Comparison of ENCODE assay signal across 15 cellular contexts in the genomic region with DNA sequence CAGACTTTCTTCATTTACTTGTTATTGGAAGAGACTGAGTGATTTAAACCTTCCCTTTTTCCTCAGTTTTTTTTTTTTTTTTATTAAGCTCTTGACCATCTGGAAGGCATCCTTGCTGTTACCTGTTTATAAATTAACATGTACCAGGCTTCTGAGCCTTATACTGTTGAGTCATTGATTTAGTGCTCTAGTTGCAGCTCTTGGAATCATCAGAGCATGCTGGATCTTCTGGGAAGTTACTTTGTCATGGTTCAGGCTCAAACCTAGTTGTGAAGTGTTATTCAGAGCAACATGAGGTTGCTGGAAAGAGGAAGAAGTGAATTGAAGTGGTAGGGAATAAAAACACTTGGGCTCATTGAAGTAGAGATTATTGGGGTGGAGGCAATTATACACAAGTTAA.
A peak's percentile ranks its signal among the peaks of the same experiment; 100 is the strongest.
DNase-seq lines count a peak whose midpoint lies in the region; ATAC-seq lines count a peak whose summit lies in the region.
"Had no signal": no experiment of that assay in that cellular context is flagged by ENCODE, and none has a peak within 500 bp of the region (broad histone marks: within the 10 kb centered on the region; RNA-seq: fewer than 3 reads in every experiment).

No MANE protein-coding gene starts in this region.

- peak overlapping the region; percentile 39 for H3K27ac ChIP-seq in epithelial cell of prostate
- peak overlapping the region in 14 of 21 experiments; percentile 20 to 75 (median 55) for H3K27ac ChIP-seq in skin epidermis
- H3K27ac ChIP-seq: Peyer's patch, right atrium auricular region, thoracic aorta had no signal

- DNase-seq in NCI-H2171 treated with DMSO at 0.1 percent for 48 hours (lab: John Stamatoyannopoulos, UW) (peak; percentile 2), NCI-H2171 (lab: John Stamatoyannopoulos, UW) (no peak), MV-4-11 (lab: John Stamatoyannopoulos, UW) (peak; percentile 9), epithelial cell of prostate (ENCODE audit: low read depth, low spot score) (no peak), dedifferentiated amniotic fluid mesenchymal stem cell (ENCODE audit: extremely low spot score) (no peak)
- DNase-seq: effector CD4-positive, alpha-beta T cell; Peyer's patch had no signal

- no peak overlapping the region for H3K4me3 ChIP-seq in skin epidermis
- H3K4me3 ChIP-seq: Peyer's patch, right atrium auricular region, thoracic aorta had no signal

- no peak for ATAC-seq in HG02642 (IDR thresholded peaks at IDR 0.05; ENCODE audit: poor library complexity, unreplicated experiment)
- ATAC-seq in GM21723 (IDR thresholded peaks at IDR 0.05; ENCODE audit: unreplicated experiment), result no peak
- ATAC-seq: activated naive CD4-positive, alpha-beta T cell treated with anti-CD3 and anti-CD28 coated beads, Interleukin-2, amount 50 U/mL, for 72 hours; HCT116; natural killer cell treated with Interleukin-12 subunit alpha and Interleukin-12 subunit beta and Interleukin-15 and Interleukin-18, amount 100 ng/mL, for 72 hours had no signal

Comparison
In these comparisons a context has a peak if more than half of its experiments do, and no peak if none do; other contexts are left out.
1. DNase-seq: peak in NCI-H2171 treated with DMSO at 0.1 percent for 48 hours (single experiment) and MV-4-11 (single experiment); none in NCI-H2171 (single experiment), epithelial cell of prostate (single experiment) and dedifferentiated amniotic fluid mesenchymal stem cell (single experiment).